ENCODE assay signal across 8 cellular contexts in genomic region chr10:119105155-119105554, GRCh38. TPM values are rescaled to one million over a fixed set of nuclear protein-coding genes. Genes with fewer than 3 reads are reported as not detected.
A peak's percentile ranks its signal among the peaks of the same experiment; 100 is the strongest.
DNase-seq lines count a peak whose midpoint lies in the region; ATAC-seq and TF ChIP-seq lines count a peak whose summit lies in the region.

No MANE protein-coding gene starts in this region.

- H3K9me3 Mint-ChIP-seq in natural killer cell = no peaks in the 10 kb centered on the region

- peaks cover 19% of the 10 kb centered on the region for H3K79me2 ChIP-seq in Karpas-422 (ENCODE audit: low read length)

- H3K4me3 ChIP-seq in BJ (ENCODE audit: low read depth, low read length) (peak overlapping the region; percentile 81), Karpas-422 (ENCODE audit: low read length) (peak overlapping the region; percentile 87), coronary artery (peak overlapping the region; percentile 99)

- no peak overlapping the region for H2AFZ ChIP-seq in Karpas-422 (ENCODE audit: low read length)

- H3K27me3 ChIP-seq in BJ (ENCODE audit: control insufficient read depth, insufficient read depth, low read length) = no peaks in the 10 kb centered on the region
- H3K27me3 ChIP-seq in Karpas-422 (ENCODE audit: low read length) = no peaks in the 10 kb centered on the region

- peaks cover 27% of the 10 kb centered on the region for H3K4me1 ChIP-seq in Karpas-422 (ENCODE audit: low read length)

- peak overlapping the region; percentile 92 for H3K4me3 Mint-ChIP-seq in natural killer cell

- H3K36me3 Mint-ChIP-seq in natural killer cell = no peaks in the 10 kb centered on the region

- H3K27me3 Mint-ChIP-seq in natural killer cell (ENCODE audit: low read depth in 2 of 2) = no peaks in the 10 kb centered on the region

- H3K27ac ChIP-seq in Karpas-422 (ENCODE audit: low read length) = 0 out of 2 replicates have a peak overlapping the region, but pooled peaks have one; percentile 42
- H3K27ac ChIP-seq in coronary artery = no peak overlapping the region

- peak overlapping the region; percentile 38 to 77 for H3K27ac Mint-ChIP-seq in natural killer cell

- TF ChIP-seq CTCF in BJ (IDR thresholded peaks at IDR 0.05; ENCODE audit: insufficient read depth, low read depth, low read length) = no peak
- no peak for TF ChIP-seq CTCF in coronary artery (IDR thresholded peaks at IDR 0.05)
- no peak for TF ChIP-seq CTCF in natural killer cell (IDR thresholded peaks at IDR 0.05)

- H3K9me3 ChIP-seq in Karpas-422 (ENCODE audit: low read length) = no peaks in the 10 kb centered on the region

- ATAC-seq in natural killer cell = no peak
- ATAC-seq in GM21576 (IDR thresholded peaks at IDR 0.05; ENCODE audit: unreplicated experiment) = no peak
- no peak for ATAC-seq in GM21825 (IDR thresholded peaks at IDR 0.05; ENCODE audit: unreplicated experiment)

- DNase-seq in BJ (ENCODE audit: low read depth) (no peak), Karpas-422 (no peak), coronary artery (ENCODE audit: low spot score) (no peak), natural killer cell (no peak), DMS 273 treated with DMSO at 0.1 percent for 48 hours (lab: John Stamatoyannopoulos, UW) (no peak), NCI-H1436 treated with DMSO at 0.1 percent for 48 hours (lab: John Stamatoyannopoulos, UW) (no peak)

- no peaks in the 10 kb centered on the region for H3K9me2 ChIP-seq in Karpas-422 (replicated peaks; ENCODE audit: insufficient read depth, low read length)

- H3K36me3 ChIP-seq in BJ (ENCODE audit: control insufficient read depth, insufficient read depth, low read length) = no peaks in the 10 kb centered on the region; the same call in 1 of the 2 replicates
- H3K36me3 ChIP-seq in Karpas-422 (ENCODE audit: insufficient read depth, low read length) = no peaks in the 10 kb centered on the region

- CTCF ChIA-PET in BJ (lab: Yijun Ruan, JAX) = interaction anchor here (1.2 kb wide), 1 partner anchor 32 kb away, joined by 3 read pairs; no protein-coding TSS in a partner anchor

- no peaks in the 10 kb centered on the region for H4K20me1 ChIP-seq in Karpas-422 (ENCODE audit: insufficient read depth, low read depth, low read length)

- peaks cover 19 to 28% of the 10 kb centered on the region in 2 donors for H3K4me1 Mint-ChIP-seq in natural killer cell

- intact Hi-C loops in natural killer cell (cut with micrococcal nuclease) = loop anchor here (2.0 kb wide), 1 partner anchor 24 kb away; the partner anchor contains the start of gene EIF3A

- POLR2A ChIA-PET in BJ (lab: Charles Lee) = no interaction called here

- peak overlapping the region; percentile 81 for H3K4me2 ChIP-seq in Karpas-422 (ENCODE audit: low read depth, low read length, poor library complexity, severe bottlenecking)

- H3K9ac ChIP-seq in Karpas-422 (ENCODE audit: low read length) = peak overlapping the region; percentile 86

RNA-seq across cellular contexts. Expression of gene DENND10, which starts 1.2 kb away (rescaled TPM):
- polyA plus RNA-seq in BJ (2011; rRNA removed) = 86.8 and 96.4 TPM in 2 replicates
- polyA minus RNA-seq in BJ (2011; rRNA and poly(A)+ RNA removed) = 34.5 and 48.5 TPM in 2 replicates
- total RNA-seq in Karpas-422 (2014; rRNA removed; shearing (Covaris generic); ENCODE audit: low replicate concordance) = 35.2 and 57.2 TPM in 2 replicates
- 10 to 100 TPM; 24.0 to 42.4 (median 33.9) TPM for total RNA-seq in natural killer cell

RNA-seq across cellular contexts. Expression of gene EIF3A, which starts 24.5 kb away (rescaled TPM):
- 17.5 and 36.1 TPM in 2 replicates for polyA plus RNA-seq in BJ (2011; rRNA removed)
- 31.0 and 53.3 TPM in 2 replicates for polyA minus RNA-seq in BJ (2011; rRNA and poly(A)+ RNA removed)
- total RNA-seq in Karpas-422 (2014; rRNA removed; shearing (Covaris generic); ENCODE audit: low replicate concordance) = 90.7 and 92.1 TPM in 2 replicates
- 100 to 1,000 TPM; 102 to 115 (median 110) TPM for total RNA-seq in natural killer cell
